In genomic region chr2:233413046-233413445, GRCh38 we compare ENCODE assay signal across 8 cellular contexts. TPM values are rescaled to one million over a fixed set of nuclear protein-coding genes. Genes with fewer than 3 reads are reported as not detected.
A peak's percentile ranks its signal among the peaks of the same experiment; 100 is the strongest.
DNase-seq lines count a peak whose midpoint lies in the region; ATAC-seq and TF ChIP-seq lines count a peak whose summit lies in the region.

No MANE protein-coding gene starts in this region.

- no peak overlapping the region for H3K4me3 ChIP-seq in RWPE2 (ENCODE audit: severe bottlenecking)
- no peak overlapping the region for H3K4me3 ChIP-seq in epithelial cell of esophagus (ENCODE audit: low read length)
- no peak overlapping the region for H3K4me3 ChIP-seq in gastrocnemius medialis

- TF ChIP-seq CTCF in RWPE2 (IDR thresholded peaks at IDR 0.05; ENCODE audit: poor library complexity, severe bottlenecking) (no peak), epithelial cell of esophagus (IDR thresholded peaks at IDR 0.05; ENCODE audit: insufficient read depth, low read depth, low read length, missing control alignments) (no peak), gastrocnemius medialis (IDR thresholded peaks at IDR 0.05 in 4 of 5, conservative IDR thresholded peaks at IDR 0.05 in 1 of 5) (no peak)

- intact Hi-C loops in gastrocnemius medialis (cut with DNase I; ENCODE audit: low total_unique reads), result loop anchor here (2.0 kb wide), 1 partner anchor 24 kb away; no protein-coding TSS in a partner anchor

- DNase-seq in EH (ENCODE audit: low read depth) (peak; percentile 33), RWPE2 (ENCODE audit: low spot score) (no peak), epithelial cell of esophagus (ENCODE audit: low read depth) (peak; percentile 35), gastrocnemius medialis (no peak)

- H3K4me1 ChIP-seq in RWPE2 (ENCODE audit: insufficient read depth, poor library complexity, severe bottlenecking) (peaks cover 32% of the 10 kb centered on the region), gastrocnemius medialis (peaks cover 44 to 51% of the 10 kb centered on the region in 2 donors)

- ATAC-seq in RWPE2 (ENCODE audit: low read depth) (peak; percentile 37; the same call in 2 of the 3 replicates), gastrocnemius medialis (no peak), HG02623 (IDR thresholded peaks at IDR 0.05; ENCODE audit: unreplicated experiment) (no peak), HG03159 (IDR thresholded peaks at IDR 0.05; ENCODE audit: unreplicated experiment) (no peak), GM21528 (IDR thresholded peaks at IDR 0.05; ENCODE audit: low FRiP score, unreplicated experiment) (no peak), GM21786 (IDR thresholded peaks at IDR 0.05; ENCODE audit: unreplicated experiment) (no peak)

- H3K27ac ChIP-seq in RWPE2 (ENCODE audit: poor library complexity, severe bottlenecking) (peak overlapping the region; percentile 98), gastrocnemius medialis (peak overlapping the region; percentile 92 to 97 (median 96))

- no peaks in the 10 kb centered on the region for H3K27me3 ChIP-seq in RWPE2 (ENCODE audit: insufficient read depth, poor library complexity, severe bottlenecking)
- H3K27me3 ChIP-seq in gastrocnemius medialis, result no peaks in the 10 kb centered on the region

- peaks cover 17% of the 10 kb centered on the region for H3K9me3 ChIP-seq in RWPE2 (ENCODE audit: severe bottlenecking)
- peaks cover 0 to 3% (median 0%) of the 10 kb centered on the region in 3 donors for H3K9me3 ChIP-seq in gastrocnemius medialis

- in situ Hi-C loops in gastrocnemius medialis (cut with MboI; ENCODE audit: low sequenced_read_pairs in 4 of 4), result no loop called here

- TF ChIP-seq POLR2A in gastrocnemius medialis (IDR thresholded peaks at IDR 0.05), result no peak

- no peaks in the 10 kb centered on the region; the same call in 1 of the 2 replicates for H3K36me3 ChIP-seq in RWPE2 (ENCODE audit: low read depth)
- H3K36me3 ChIP-seq in gastrocnemius medialis, result no peaks in the 10 kb centered on the region

RNA-seq across cellular contexts. Expression of gene DGKD, which starts 58.8 kb away (rescaled TPM):
- total RNA-seq in gastrocnemius medialis, result 10 to 100 TPM; 26.3 to 41.3 (median 30.4) TPM

Comparison
In these comparisons a context has a peak if more than half of its experiments do, and no peak if none do; other contexts are left out.
1. DNase-seq: peak in EH (single experiment) and epithelial cell of esophagus (single experiment); none in RWPE2 (single experiment) and gastrocnemius medialis (0 of 2).